10 cellular contexts compared by ENCODE assay signal in genomic region chr6:15312500-15312899, GRCh38.
A peak's percentile ranks its signal among the peaks of the same experiment; 100 is the strongest.
DNase-seq lines count a peak whose midpoint lies in the region; ATAC-seq and TF ChIP-seq lines count a peak whose summit lies in the region.
"Had no signal": no experiment of that assay in that cellular context is flagged by ENCODE, and none has a peak within 500 bp of the region (broad histone marks: within the 10 kb centered on the region; RNA-seq: fewer than 3 reads in every experiment).

No MANE protein-coding gene starts in this region.

- H3K27ac Mint-ChIP-seq in GM23338 (no peak overlapping the region), immature natural killer cell (peak overlapping the region; percentile 0 to 72 (median 59))
- H3K27ac Mint-ChIP-seq in activated CD4-positive, alpha-beta memory T cell treated with anti-CD3 and anti-CD28 coated beads for 36 hours = peak overlapping the region; percentile 16

- H3K4me1 ChIP-seq in GM23338 (ENCODE audit: insufficient read depth) = peaks cover 100% of the 10 kb centered on the region

- POLR2A ChIA-PET in activated CD4-positive, alpha-beta memory T cell treated with anti-CD3 and anti-CD28 coated beads for 36 hours (lab: Charles Lee) = no interaction called here

- H3K4me3 ChIP-seq in GM23338 (no peak overlapping the region), WERI-Rb-1 (ENCODE audit: low read depth, low read length) (no peak overlapping the region)
- H3K4me3 ChIP-seq: esophagus muscularis mucosa had no signal

- peaks cover 4% of the 10 kb centered on the region; the same call in 2 of the 3 replicates for H3K36me3 Mint-ChIP-seq in GM23338 (ENCODE audit: low read depth)
- H3K36me3 Mint-ChIP-seq in activated CD4-positive, alpha-beta memory T cell treated with anti-CD3 and anti-CD28 coated beads for 36 hours = peaks cover 13% of the 10 kb centered on the region
- peaks cover 0 to 3% (median 0%) of the 10 kb centered on the region in 3 donors for H3K36me3 Mint-ChIP-seq in immature natural killer cell

- peaks cover 100% of the 10 kb centered on the region for H3K79me2 ChIP-seq in GM23338 (replicated peaks; ENCODE audit: insufficient read depth)

- H3K27me3 ChIP-seq in GM23338 (ENCODE audit: insufficient read depth) (no peaks in the 10 kb centered on the region), WERI-Rb-1 (ENCODE audit: insufficient read depth, low read depth, severe bottlenecking) (no peaks in the 10 kb centered on the region)
- H3K27me3 ChIP-seq: esophagus muscularis mucosa had no signal

- H3F3A ChIP-seq in GM23338 (replicated peaks; ENCODE audit: low read depth) = peaks cover 31% of the 10 kb centered on the region

- no peak for ATAC-seq in GM23338
- no peak for ATAC-seq in GM18517 (IDR thresholded peaks at IDR 0.05; ENCODE audit: unreplicated experiment)
- no peak for ATAC-seq in GM21737 (IDR thresholded peaks at IDR 0.05; ENCODE audit: unreplicated experiment)
- no peak for ATAC-seq in HG02870 (IDR thresholded peaks at IDR 0.05; ENCODE audit: unreplicated experiment)

- DNase-seq in AG08395 (ENCODE audit: low spot score) (peak; percentile 31), GM23338 (ENCODE audit: low spot score) (no peak), immature natural killer cell (no peak), WERI-Rb-1 (no peak)
- DNase-seq in activated CD4-positive, alpha-beta memory T cell treated with anti-CD3 and anti-CD28 coated beads for 36 hours = no peak
- DNase-seq: NCI-H510A treated with DMSO at 0.1 percent for 48 hours had no signal

- no peaks in the 10 kb centered on the region for H3K9me3 ChIP-seq in WERI-Rb-1 (ENCODE audit: severe bottlenecking)
- H3K9me3 ChIP-seq: esophagus muscularis mucosa had no signal

- no peaks in the 10 kb centered on the region for H3K9me2 ChIP-seq in GM23338 (ENCODE audit: insufficient read depth)

- no peaks in the 10 kb centered on the region for H3K36me3 ChIP-seq in GM23338 (ENCODE audit: insufficient read depth)
- no peaks in the 10 kb centered on the region for H3K36me3 ChIP-seq in WERI-Rb-1
- H3K36me3 ChIP-seq: esophagus muscularis mucosa had no signal

- peak overlapping the region; percentile 0; the same call in 1 of the 3 replicates for H3K4me3 Mint-ChIP-seq in GM23338
- H3K4me3 Mint-ChIP-seq in activated CD4-positive, alpha-beta memory T cell treated with anti-CD3 and anti-CD28 coated beads for 36 hours = no peak overlapping the region
- peak overlapping the region in 1 of 5 donors; percentile 18 for H3K4me3 Mint-ChIP-seq in immature natural killer cell

- H2AFZ ChIP-seq in GM23338 = no peak overlapping the region

- intact Hi-C loops in activated CD4-positive, alpha-beta memory T cell treated with anti-CD3 and anti-CD28 coated beads for 36 hours (cut with micrococcal nuclease) = no loop called here

- H4K20me1 ChIP-seq in GM23338 (replicated peaks; ENCODE audit: insufficient read depth) = peaks cover 100% of the 10 kb centered on the region

- H3K9me3 Mint-ChIP-seq in GM23338 = no peaks in the 10 kb centered on the region
- no peaks in the 10 kb centered on the region for H3K9me3 Mint-ChIP-seq in activated CD4-positive, alpha-beta memory T cell treated with anti-CD3 and anti-CD28 coated beads for 36 hours
- H3K9me3 Mint-ChIP-seq in immature natural killer cell = no peaks in the 10 kb centered on the region

- H3K27ac ChIP-seq in GM23338 (ENCODE audit: low read depth) = no peak overlapping the region
- H3K27ac ChIP-seq in WERI-Rb-1 = no peak overlapping the region
- H3K27ac ChIP-seq: esophagus muscularis mucosa had no signal

- H3K27me3 Mint-ChIP-seq in GM23338 (ENCODE audit: insufficient read depth, low read depth, poor library complexity) = peaks cover 20% of the 10 kb centered on the region
- H3K27me3 Mint-ChIP-seq in activated CD4-positive, alpha-beta memory T cell treated with anti-CD3 and anti-CD28 coated beads for 36 hours = no peaks in the 10 kb centered on the region
- peaks cover 0 to 5% (median 2%) of the 10 kb centered on the region in 3 donors for H3K27me3 Mint-ChIP-seq in immature natural killer cell (ENCODE audit: low read depth in 3 of 3)

- no peak for TF ChIP-seq CTCF in GM23338 (conservative IDR thresholded peaks at IDR 0.05; ENCODE audit: low read depth in 2 of 2)
- TF ChIP-seq CTCF in WERI-Rb-1 (IDR thresholded peaks at IDR 0.05; ENCODE audit: low read depth, low read length) = no peak

- H3K4me2 ChIP-seq in GM23338 = peak overlapping the region; percentile 36

- peaks cover 90% of the 10 kb centered on the region for H3K4me1 Mint-ChIP-seq in GM23338
- peaks cover 90% of the 10 kb centered on the region for H3K4me1 Mint-ChIP-seq in activated CD4-positive, alpha-beta memory T cell treated with anti-CD3 and anti-CD28 coated beads for 36 hours (ENCODE audit: low read depth)
- H3K4me1 Mint-ChIP-seq in immature natural killer cell = peaks cover 80 to 93% of the 10 kb centered on the region in 2 donors

- CTCF ChIA-PET in activated CD4-positive, alpha-beta memory T cell treated with anti-CD3 and anti-CD28 coated beads for 36 hours (lab: Charles Lee) = no interaction called here

TF ChIP-seq in GM23338, 12 proteins besides CTCF, POLR2A, EP300 and RAD21:
- no peak for TF ChIP-seq ZNF462 (CRISPR knock-in tag; IDR thresholded peaks at IDR 0.05)
- TF ChIP-seq POLR2AphosphoS5 (IDR thresholded peaks at IDR 0.05; ENCODE audit: low read depth) = 0 out of 2 replicates have a peak, but pooled peaks have one; percentile 31
